Comparison of ENCODE assay signal across 8 cellular contexts in the genomic region with DNA sequence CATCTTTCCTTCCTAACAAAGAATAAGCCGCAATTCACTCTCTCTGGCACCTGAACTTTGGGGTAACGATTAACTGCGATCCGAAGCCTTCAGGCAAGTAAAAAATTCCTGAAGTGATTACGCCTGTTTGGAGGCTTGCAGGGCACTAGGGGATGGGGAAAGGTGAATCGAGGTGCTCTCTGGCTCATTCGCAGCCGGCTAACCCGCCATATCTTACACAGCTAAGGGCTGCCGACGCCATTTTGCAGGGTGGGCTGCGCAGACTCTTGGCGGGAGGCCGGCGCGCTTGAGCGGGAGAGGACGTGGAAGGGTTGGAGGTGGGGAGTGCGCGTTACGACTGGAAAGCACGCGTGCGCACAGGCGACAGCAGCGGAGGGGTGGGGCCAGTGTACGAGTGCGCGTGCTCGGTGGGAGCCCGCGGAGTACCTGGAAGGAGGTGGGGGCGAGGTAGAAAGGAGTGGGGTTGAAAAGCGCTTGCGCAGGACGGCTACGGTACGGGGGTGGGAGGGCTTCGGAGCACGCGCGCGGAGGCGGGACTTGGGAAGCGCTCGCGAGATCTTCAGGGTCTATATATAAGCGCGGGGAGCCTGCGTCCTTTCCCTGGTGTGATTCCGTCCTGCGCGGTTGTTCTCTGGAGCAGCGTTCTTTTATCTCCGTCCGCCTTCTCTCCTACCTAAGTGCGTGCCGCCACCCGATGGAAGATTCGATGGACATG. TPM values are rescaled to one million over a fixed set of nuclear protein-coding genes. Genes with fewer than 3 reads are reported as not detected.
A peak's percentile ranks its signal among the peaks of the same experiment; 100 is the strongest.
DNase-seq lines count a peak whose midpoint lies in the region; ATAC-seq and TF ChIP-seq lines count a peak whose summit lies in the region.

A gene with protein sequence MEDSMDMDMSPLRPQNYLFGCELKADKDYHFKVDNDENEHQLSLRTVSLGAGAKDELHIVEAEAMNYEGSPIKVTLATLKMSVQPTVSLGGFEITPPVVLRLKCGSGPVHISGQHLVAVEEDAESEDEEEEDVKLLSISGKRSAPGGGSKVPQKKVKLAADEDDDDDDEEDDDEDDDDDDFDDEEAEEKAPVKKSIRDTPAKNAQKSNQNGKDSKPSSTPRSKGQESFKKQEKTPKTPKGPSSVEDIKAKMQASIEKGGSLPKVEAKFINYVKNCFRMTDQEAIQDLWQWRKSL (plus strand): TSS at position 595 of the 715 bp plus-strand sequence. CDS start 100 bp downstream, at position 695.

- H3K36me3 Mint-ChIP-seq in natural killer cell treated with Interleukin-12 subunit alpha and Interleukin-12 subunit beta and Interleukin-15 and Interleukin-18, amount 100 ng/mL, for 72 hours: peaks cover 31% of the 10 kb centered on the region

- H3K27ac Mint-ChIP-seq in natural killer cell treated with Interleukin-12 subunit alpha and Interleukin-12 subunit beta and Interleukin-15 and Interleukin-18, amount 100 ng/mL, for 72 hours: peak within 1 kb of the TSS; percentile 89 to 96

- peak within 1 kb of the TSS; percentile 86 for H3K4me3 Mint-ChIP-seq in natural killer cell treated with Interleukin-12 subunit alpha and Interleukin-12 subunit beta and Interleukin-15 and Interleukin-18, amount 100 ng/mL, for 72 hours

- ATAC-seq in natural killer cell treated with Interleukin-12 subunit alpha and Interleukin-12 subunit beta and Interleukin-15 and Interleukin-18, amount 100 ng/mL, for 72 hours: peak; percentile 93 to 94
- peak; percentile 82 for ATAC-seq in stimulated activated naive CD8-positive, alpha-beta T cell treated with anti-CD3 and anti-CD28 coated beads, Interleukin-15, Interleukin-2, amounts not matched to agents 100 U/mL and 50 U/mL, for 24 hours

- H3K9me3 Mint-ChIP-seq in natural killer cell treated with Interleukin-12 subunit alpha and Interleukin-12 subunit beta and Interleukin-15 and Interleukin-18, amount 100 ng/mL, for 72 hours: no peaks in the 10 kb centered on the region

- DNase-seq in ELF-1 (ENCODE audit: low read depth, low spot score): peak; percentile 99
- peak; percentile 100 for DNase-seq in H7
- peak; percentile 96 for DNase-seq in M059J (ENCODE audit: low read depth)
- peak; percentile 96 for DNase-seq in SHP77 (lab: John Stamatoyannopoulos, UW)
- DNase-seq in activated effector memory CD4-positive, alpha-beta T cell treated with Interleukin-2 at 50 U/mL for 16 hours: peak; percentile 96
- peak; percentile 100 for DNase-seq in fibroblast of pulmonary artery (ENCODE audit: low read depth)
- DNase-seq in natural killer cell treated with Interleukin-12 subunit alpha and Interleukin-12 subunit beta and Interleukin-15 and Interleukin-18, amount 100 ng/mL, for 72 hours (ENCODE audit: low spot score): peak; percentile 99
- DNase-seq in stimulated activated naive CD8-positive, alpha-beta T cell treated with anti-CD3 and anti-CD28 coated beads, Interleukin-15, Interleukin-2, amounts not matched to agents 100 U/mL and 50 U/mL, for 24 hours: peak; percentile 97

- H3K4me3 ChIP-seq in H7 (ENCODE audit: insufficient read depth, low read depth, low read length): peak within 1 kb of the TSS; percentile 97
- H3K4me3 ChIP-seq in fibroblast of pulmonary artery (replicated peaks; ENCODE audit: low read depth, low read length): peak within 1 kb of the TSS; percentile 96

- peaks cover 24% of the 10 kb centered on the region for H3K36me3 ChIP-seq in H7 (replicated peaks; ENCODE audit: control insufficient read depth, insufficient read depth, low read length)

- H3K4me1 Mint-ChIP-seq in natural killer cell treated with Interleukin-12 subunit alpha and Interleukin-12 subunit beta and Interleukin-15 and Interleukin-18, amount 100 ng/mL, for 72 hours (ENCODE audit: low read depth in 2 of 2): peaks cover 38 to 54% of the 10 kb centered on the region in 2 donors

- H3K27me3 Mint-ChIP-seq in natural killer cell treated with Interleukin-12 subunit alpha and Interleukin-12 subunit beta and Interleukin-15 and Interleukin-18, amount 100 ng/mL, for 72 hours: no peaks in the 10 kb centered on the region

- no peaks in the 10 kb centered on the region for H3K27me3 ChIP-seq in H7 (ENCODE audit: control insufficient read depth, insufficient read depth, low read length)

- TF ChIP-seq CTCF in fibroblast of pulmonary artery (IDR thresholded peaks at IDR 0.05; ENCODE audit: low read length, missing control alignments): no peak

RNA-seq across cellular contexts. Expression of the gene that starts here (rescaled TPM):
- total RNA-seq in H7 (2014; rRNA removed; shearing (Covaris generic)): 2,089 and 3,527 TPM in 2 replicates
- total RNA-seq in M059J (2014; rRNA removed; shearing (Covaris generic)): 1,019 and 1,223 TPM in 2 replicates
- total RNA-seq in natural killer cell treated with Interleukin-12 subunit alpha and Interleukin-12 subunit beta and Interleukin-15 and Interleukin-18, amount 100 ng/mL, for 72 hours: 1,000 to 10,000 TPM; 1,349 to 2,333 TPM

Comparison
In these comparisons a context has a peak if more than half of its experiments do, and no peak if none do; other contexts are left out.
1. Peak in every context shown above with its lines: DNase-seq, ATAC-seq and H3K4me3 ChIP-seq.